16 cellular contexts compared by ENCODE assay signal in genomic region chr11:16982809-16983208, GRCh38. TPM values are rescaled to one million over a fixed set of nuclear protein-coding genes. Genes with fewer than 3 reads are reported as not detected.
DNase-seq lines count a peak whose midpoint lies in the region; ATAC-seq and TF ChIP-seq lines count a peak whose summit lies in the region.
"Had no signal": no experiment of that assay in that cellular context is flagged by ENCODE, and none has a peak within 500 bp of the region (broad histone marks: within the 10 kb centered on the region; RNA-seq: fewer than 3 reads in every experiment).

No MANE protein-coding gene starts in this region.

- peak overlapping the region; percentile 39 for H3K27ac Mint-ChIP-seq in chondrocyte (ENCODE audit: unreplicated experiment)
- H3K27ac Mint-ChIP-seq: activated CD4-positive, alpha-beta memory T cell treated with anti-CD3 and anti-CD28 coated beads, Interleukin-2, amount 10 ng/mL, durations not matched to agents 7 days and 5 days; activated T-helper 1 cell treated with anti-CD3 and anti-CD28 coated beads, Interleukin-12 subunit alpha, Interleukin-12 subunit beta, Interleukin-2, Interleukin-4 antibody, amounts not matched to agents 30 ng/mL and 10 ng/mL and 1 ng/mL, durations not matched to agents 14 hours and 24 hours and 36 hours; CD14-positive monocyte; dendritic cell treated with granulocyte-macrophage colony-stimulating factor and Interleukin-4, amounts not matched to agents 40 ng/mL and 50 ng/mL, for 4 days had no signal

- peaks cover 35% of the 10 kb centered on the region for H3K4me1 Mint-ChIP-seq in chondrocyte (ENCODE audit: low read depth)

- no peak for TF ChIP-seq POLR2A in thyroid gland (IDR thresholded peaks at IDR 0.05)

- H3K27me3 ChIP-seq in mucosa of stomach (ENCODE audit: control insufficient read depth, insufficient read depth, low read length) (no peaks in the 10 kb centered on the region), thyroid gland (no peaks in the 10 kb centered on the region)

- no peak overlapping the region for H3K4me3 Mint-ChIP-seq in chondrocyte (ENCODE audit: unreplicated experiment)
- H3K4me3 Mint-ChIP-seq: activated CD4-positive, alpha-beta memory T cell treated with anti-CD3 and anti-CD28 coated beads, Interleukin-2, amount 10 ng/mL, durations not matched to agents 7 days and 5 days; activated T-helper 1 cell treated with anti-CD3 and anti-CD28 coated beads, Interleukin-12 subunit alpha, Interleukin-12 subunit beta, Interleukin-2, Interleukin-4 antibody, amounts not matched to agents 30 ng/mL and 10 ng/mL and 1 ng/mL, durations not matched to agents 14 hours and 24 hours and 36 hours; CD14-positive monocyte; dendritic cell treated with granulocyte-macrophage colony-stimulating factor and Interleukin-4, amounts not matched to agents 40 ng/mL and 50 ng/mL, for 4 days had no signal

- intact Hi-C loops in thyroid gland (cut with DNase I), result no loop called here

- H3K4me1 ChIP-seq in mucosa of stomach (ENCODE audit: control insufficient read depth, insufficient read depth, low read length) (peaks cover 92% of the 10 kb centered on the region), thyroid gland (peaks cover 52 to 63% of the 10 kb centered on the region in 2 donors)

- no peak for ATAC-seq in GM18909 (IDR thresholded peaks at IDR 0.05; ENCODE audit: poor library complexity, unreplicated experiment)

- H3K36me3 Mint-ChIP-seq in chondrocyte (ENCODE audit: low read depth), result peaks cover 3% of the 10 kb centered on the region
- H3K36me3 Mint-ChIP-seq: CD14-positive monocyte had no signal

- peak; percentile 16 for DNase-seq in activated effector memory CD4-positive, alpha-beta T cell treated with anti-CD3 and anti-CD28 coated beads, Interleukin-2, amount 50 U/mL, for 16 hours
- DNase-seq in activated effector memory CD4-positive, alpha-beta T cell treated with Interleukin-2 at 50 U/mL for 16 hours, result no peak
- DNase-seq in chondrocyte (ENCODE audit: low spot score) (no peak), thyroid gland (peak; percentile 28 to 47), DMS53 treated with DMSO at 0.1 percent for 48 hours (lab: John Stamatoyannopoulos, UW; ENCODE audit: unreplicated experiment) (no peak)
- DNase-seq in stimulated activated naive CD4-positive, alpha-beta T cell treated with Interleukin-2 at 50 U/mL for 16 hours (lab: John Stamatoyannopoulos, UW), result no peak
- DNase-seq: activated CD4-positive, alpha-beta memory T cell treated with anti-CD3 and anti-CD28 coated beads, Interleukin-2, amount 10 ng/mL, durations not matched to agents 7 days and 5 days; HCEC 1CT; NCI-H774; RPMI8226; SW 1271 had no signal

- TF ChIP-seq CTCF in chondrocyte (IDR thresholded peaks at IDR 0.05) (no peak), thyroid gland (IDR thresholded peaks at IDR 0.05) (no peak)

- H3K27ac ChIP-seq in thyroid gland, result peak overlapping the region; percentile 54 to 84 (median 81)

- H3K4me3 ChIP-seq in mucosa of stomach (ENCODE audit: low read length), result no peak overlapping the region
- no peak overlapping the region for H3K4me3 ChIP-seq in thyroid gland (replicated peaks in 1 of 3)

- no peaks in the 10 kb centered on the region for H3K27me3 Mint-ChIP-seq in chondrocyte (ENCODE audit: low read depth)
- H3K27me3 Mint-ChIP-seq: activated CD4-positive, alpha-beta memory T cell treated with anti-CD3 and anti-CD28 coated beads, Interleukin-2, amount 10 ng/mL, durations not matched to agents 7 days and 5 days; dendritic cell treated with granulocyte-macrophage colony-stimulating factor and Interleukin-4, amounts not matched to agents 40 ng/mL and 50 ng/mL, for 4 days had no signal

- 58 to 60% methylated on average over 1 of the region's 1 CpG for WGBS in thyroid gland, 2 donors

- no peaks in the 10 kb centered on the region for H3K36me3 ChIP-seq in mucosa of stomach (ENCODE audit: control insufficient read depth, insufficient read depth, low read length)
- H3K36me3 ChIP-seq in thyroid gland, result no peaks in the 10 kb centered on the region

- H3K9me3 ChIP-seq in mucosa of stomach (ENCODE audit: control insufficient read depth, low read length) (no peaks in the 10 kb centered on the region), thyroid gland (no peaks in the 10 kb centered on the region)

- peak overlapping the region; percentile 48 for H3K9ac ChIP-seq in mucosa of stomach (ENCODE audit: low read length)

- no peaks in the 10 kb centered on the region for H3K9me3 Mint-ChIP-seq in chondrocyte (ENCODE audit: low read depth)
- H3K9me3 Mint-ChIP-seq: activated CD4-positive, alpha-beta memory T cell treated with anti-CD3 and anti-CD28 coated beads, Interleukin-2, amount 10 ng/mL, durations not matched to agents 7 days and 5 days; activated T-helper 1 cell treated with anti-CD3 and anti-CD28 coated beads, Interleukin-12 subunit alpha, Interleukin-12 subunit beta, Interleukin-2, Interleukin-4 antibody, amounts not matched to agents 30 ng/mL and 10 ng/mL and 1 ng/mL, durations not matched to agents 14 hours and 24 hours and 36 hours; CD14-positive monocyte; dendritic cell treated with granulocyte-macrophage colony-stimulating factor and Interleukin-4, amounts not matched to agents 40 ng/mL and 50 ng/mL, for 4 days had no signal

RNA-seq across cellular contexts. Expression of gene PLEKHA7, which starts 31.4 kb away (rescaled TPM):
- 0.92 to 6.1 TPM (median 1.8 TPM) in 3 replicates for total RNA-seq in chondrocyte
- total RNA-seq in thyroid gland, result 10 to 100 TPM; 22.5 to 29.0 (median 23.4) TPM

Comparison
In these comparisons a context has a peak if more than half of its experiments do, and no peak if none do; other contexts are left out.
1. DNase-seq: peak in activated effector memory CD4-positive, alpha-beta T cell treated with anti-CD3 and anti-CD28 coated beads, Interleukin-2, amount 50 U/mL, for 16 hours (single experiment) and thyroid gland (2 of 2); none in activated effector memory CD4-positive, alpha-beta T cell treated with Interleukin-2 at 50 U/mL for 16 hours (single experiment), chondrocyte (single experiment), DMS53 treated with DMSO at 0.1 percent for 48 hours (single experiment) and stimulated activated naive CD4-positive, alpha-beta T cell treated with Interleukin-2 at 50 U/mL for 16 hours (single experiment).